In genomic region chr4:26288308-26288982, GRCh38 we compare ENCODE assay signal across 8 cellular contexts. TPM values are rescaled to one million over a fixed set of nuclear protein-coding genes. Genes with fewer than 3 reads are reported as not detected.
DNase-seq lines count a peak whose midpoint lies in the region; ATAC-seq and TF ChIP-seq lines count a peak whose summit lies in the region.

No MANE protein-coding gene starts in this region.

- no peak overlapping the region for H3K4me3 ChIP-seq in fibroblast of the aortic adventitia (ENCODE audit: low read depth, low read length)
- H3K4me3 ChIP-seq in effector memory CD4-positive, alpha-beta T cell (ENCODE audit: insufficient read depth, low read depth, low read length, poor library complexity, severe bottlenecking), result no peak overlapping the region
- no peak overlapping the region for H3K4me3 ChIP-seq in Peyer's patch

- peak; percentile 73 for ATAC-seq in HG02870 (IDR thresholded peaks at IDR 0.05; ENCODE audit: unreplicated experiment)

- peak; percentile 2 for DNase-seq in stimulated activated naive CD4-positive, alpha-beta T cell treated with Interleukin-2 at 50 U/mL for 16 hours (lab: John Stamatoyannopoulos, UW)
- no peak for DNase-seq in stimulated activated naive CD4-positive, alpha-beta T cell (lab: John Stamatoyannopoulos, UW)
- DNase-seq in RPMI7951 (ENCODE audit: low read depth), result peak; percentile 66
- DNase-seq in fibroblast of the aortic adventitia (ENCODE audit: low read depth), result peak; percentile 41
- no peak for DNase-seq in effector memory CD4-positive, alpha-beta T cell
- no peak for DNase-seq in Peyer's patch
- no peak for DNase-seq in SHP77 (lab: John Stamatoyannopoulos, UW)

- H3K36me3 ChIP-seq in effector memory CD4-positive, alpha-beta T cell (ENCODE audit: control insufficient read depth, insufficient read depth, low read length), result no peaks in the 10 kb centered on the region
- no peaks in the 10 kb centered on the region for H3K36me3 ChIP-seq in Peyer's patch

- H3K27ac ChIP-seq in effector memory CD4-positive, alpha-beta T cell (ENCODE audit: insufficient read depth, low read length, poor library complexity, severe bottlenecking), result no peak overlapping the region
- H3K27ac ChIP-seq in Peyer's patch, result peak overlapping the region in 2 of 4 donors; percentile 9 to 39

- H3K27me3 ChIP-seq in effector memory CD4-positive, alpha-beta T cell (replicated peaks; ENCODE audit: control insufficient read depth, insufficient read depth, low read length, poor library complexity, severe bottlenecking), result no peaks in the 10 kb centered on the region
- no peaks in the 10 kb centered on the region for H3K27me3 ChIP-seq in Peyer's patch

- TF ChIP-seq CTCF in fibroblast of the aortic adventitia (IDR thresholded peaks at IDR 0.05; ENCODE audit: insufficient read depth, low read length), result no peak
- TF ChIP-seq CTCF in Peyer's patch (IDR thresholded peaks at IDR 0.05), result no peak

- no peak for TF ChIP-seq POLR2A in Peyer's patch (IDR thresholded peaks at IDR 0.05)

- H3K4me1 ChIP-seq in effector memory CD4-positive, alpha-beta T cell (ENCODE audit: control insufficient read depth, insufficient read depth, low read length, poor library complexity, severe bottlenecking), result no peaks in the 10 kb centered on the region
- no peaks in the 10 kb centered on the region for H3K4me1 ChIP-seq in Peyer's patch

- H3K9me3 ChIP-seq in effector memory CD4-positive, alpha-beta T cell (ENCODE audit: control insufficient read depth, low read length), result no peaks in the 10 kb centered on the region
- H3K9me3 ChIP-seq in Peyer's patch, result no peaks in the 10 kb centered on the region

RNA-seq across cellular contexts. Expression of gene RBPJ, which starts 32.4 kb away (rescaled TPM):
- total RNA-seq in RPMI7951 (2014; rRNA removed; shearing (Covaris generic)), result 76.4 and 92.3 TPM in 2 replicates
- total RNA-seq in fibroblast of the aortic adventitia (ENCODE audit: low replicate concordance), result 86.1 and 264 TPM in 2 replicates
- 100 to 1,000 TPM in 1 of 4 donors, 10 to 100 TPM in 3; 27.6 to 105 (median 42.8) TPM for total RNA-seq in Peyer's patch

Comparison
In these comparisons a context has a peak if more than half of its experiments do, and no peak if none do; other contexts are left out.
1. DNase-seq: peak in stimulated activated naive CD4-positive, alpha-beta T cell treated with Interleukin-2 at 50 U/mL for 16 hours (single experiment), RPMI7951 (single experiment) and fibroblast of the aortic adventitia (single experiment); none in stimulated activated naive CD4-positive, alpha-beta T cell (0 of 6), effector memory CD4-positive, alpha-beta T cell (0 of 3), Peyer's patch (0 of 3) and SHP77 (0 of 2).